23 cellular contexts compared by ENCODE assay signal in genomic region chr4:159098482-159099127, GRCh38.
"Had no signal": no experiment of that assay in that cellular context is flagged by ENCODE, and none has a peak within 500 bp of the region (broad histone marks: within the 10 kb centered on the region; RNA-seq: fewer than 3 reads in every experiment).

No MANE protein-coding gene starts in this region.

- ATAC-seq: activated T-cell treated with anti-CD3 and anti-CD28 coated beads, Interleukin-2, amount 50 U/mL, for 4 hours; esophagus mucosa; natural killer cell treated with Interleukin-12 subunit alpha and Interleukin-12 subunit beta and Interleukin-15 and Interleukin-18, amount 100 ng/mL, for 72 hours; pancreas; psoas muscle; stimulated activated naive CD8-positive, alpha-beta T cell treated with anti-CD3 and anti-CD28 coated beads, Interleukin-15, Interleukin-2, amounts not matched to agents 100 U/mL and 50 U/mL, for 24 hours had no signal

- H3K9me3 ChIP-seq: adrenal gland, pancreas, psoas muscle, right atrium auricular region, spleen had no signal

- DNase-seq: activated CD4-positive, alpha-beta T cell treated with anti-CD3 and anti-CD28 coated beads for 4 hours; activated CD4-positive, alpha-beta T cell treated with anti-CD3 and anti-CD28 coated beads, Interleukin-2, amount 50 U/mL, for 48 hours; activated CD4-positive, CD25-positive, alpha-beta regulatory T cell; activated CD8-positive, alpha-beta memory T cell treated with anti-CD3 and anti-CD28 coated beads, Interleukin-2, amount 50 U/mL, for 48 hours; activated naive CD4-positive, alpha-beta T cell; activated T-cell treated with anti-CD3 and anti-CD28 coated beads, Interleukin-2, amount 50 U/mL, for 4 hours; adrenal gland; effector memory CD4-positive, alpha-beta T cell; glutamatergic neuron; hypothalamus; pancreas; psoas muscle; spleen; stimulated activated CD4-positive, alpha-beta T cell treated with anti-CD3 and anti-CD28 coated beads, Interleukin-4, amount 100 ng/mL, for 24 hours; stimulated activated naive CD8-positive, alpha-beta T cell treated with anti-CD3 and anti-CD28 coated beads, Interleukin-15, Interleukin-2, amounts not matched to agents 100 U/mL and 50 U/mL, for 24 hours had no signal

- H3K36me3 ChIP-seq: adrenal gland, pancreas, right atrium auricular region, spleen had no signal

- H3K27ac ChIP-seq: adrenal gland, pancreas, psoas muscle, right atrium auricular region, spleen had no signal

- H3K27me3 ChIP-seq: adrenal gland, pancreas, right atrium auricular region had no signal

- FAIRE-seq: astrocyte, colon, endothelial cell of umbilical vein, frontal cortex, islet of Langerhans, pancreas had no signal

- H3K4me1 ChIP-seq: psoas muscle had no signal

- H3K4me3 ChIP-seq: adrenal gland, pancreas, psoas muscle, right atrium auricular region, spleen had no signal
